In the genomic region with DNA sequence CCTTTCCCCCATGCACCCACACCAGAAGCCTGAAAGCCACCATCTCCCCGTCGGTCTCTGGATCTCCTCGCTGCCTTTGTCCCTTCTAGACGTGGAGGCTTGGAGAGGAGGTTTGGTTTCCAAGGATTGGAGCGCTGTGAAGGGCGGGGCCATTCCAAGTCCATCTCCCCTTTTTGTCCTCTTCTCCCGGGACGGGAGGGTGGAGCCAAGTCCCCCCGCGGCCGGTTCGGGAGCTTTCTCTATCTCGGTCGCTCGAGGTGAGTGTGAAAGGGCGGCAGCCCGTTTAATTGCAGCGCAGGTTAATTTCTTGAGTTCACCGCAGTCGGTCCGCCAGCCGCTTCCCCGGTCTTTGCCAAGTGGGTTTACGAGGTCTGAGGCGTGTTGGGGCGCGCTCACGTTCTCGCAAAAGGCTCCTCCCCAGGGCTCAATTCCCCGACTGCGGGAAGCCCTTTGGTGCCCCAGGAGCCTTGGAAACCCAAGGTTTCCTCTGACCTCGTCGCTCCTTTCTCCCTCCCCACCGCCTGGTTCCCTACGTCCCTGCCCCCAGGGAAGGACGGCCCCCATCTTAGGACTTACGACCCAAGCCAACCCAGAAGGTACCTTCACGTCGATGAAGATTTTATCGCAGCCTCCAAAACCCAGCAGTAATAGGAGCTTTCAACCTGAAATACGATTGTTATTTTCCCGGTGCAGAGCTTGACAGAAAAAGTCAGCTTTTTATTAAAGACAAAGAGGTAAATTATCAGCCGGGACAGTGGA, we compare ENCODE assay signal across 8 cellular contexts. TPM values are rescaled to one million over a fixed set of nuclear protein-coding genes. Genes with fewer than 3 reads are reported as not detected.
DNase-seq lines count a peak whose midpoint lies in the region; ATAC-seq, FAIRE-seq and TF ChIP-seq lines count a peak whose summit lies in the region.

No MANE protein-coding gene starts in this region.

- no peak overlapping the region for H3K14ac ChIP-seq in H1 (ENCODE audit: insufficient read length)

- no peak overlapping the region for H3K27ac Mint-ChIP-seq in T-helper 2 cell treated with Interferon-gamma antibody and Interleukin-4, amounts not matched to agents 5 μg/mL and 100 μg/mL, for 36 hours

- ATAC-seq in GM21786 (IDR thresholded peaks at IDR 0.05; ENCODE audit: unreplicated experiment) = no peak

- 0 out of 2 replicates have a peak overlapping the region, but pooled peaks have one; percentile 54 for H2AK5ac ChIP-seq in H1 (ENCODE audit: low read depth, low read length)

- peak overlapping the region; percentile 33 for H3K27ac ChIP-seq in ACC112 (ENCODE audit: low read depth, low read length)
- peak overlapping the region; percentile 84 for H3K27ac ChIP-seq in H1 (ENCODE audit: low read depth, low read length)
- peak overlapping the region; percentile 86 for H3K27ac ChIP-seq in muscle layer of duodenum (ENCODE audit: low read length)

- H3K4me1 Mint-ChIP-seq in T-helper 2 cell treated with Interferon-gamma antibody and Interleukin-4, amounts not matched to agents 5 μg/mL and 100 μg/mL, for 36 hours (ENCODE audit: low read depth) = peaks cover 9% of the 10 kb centered on the region

- H2AFZ ChIP-seq in ACC112 (ENCODE audit: low read length, unreplicated experiment) = peak overlapping the region; percentile 61
- 0 out of 2 replicates have a peak overlapping the region, but pooled peaks have one; percentile 56 for H2AFZ ChIP-seq in H1 (ENCODE audit: low read length)

- peak overlapping the region; percentile 98 for H2BK5ac ChIP-seq in H1 (ENCODE audit: low read depth, low read length)

- no peaks in the 10 kb centered on the region for H4K20me1 ChIP-seq in H1 (replicated peaks in 1 of 2; ENCODE audit: control insufficient read depth in 1 of 2, insufficient read depth in 2 of 2, low read length in 2 of 2)

- H3K9ac ChIP-seq in H1 (replicated peaks in 1 of 4; ENCODE audit: extremely low read depth in 1 of 4, low read depth in 3 of 4, low read length in 3 of 4) = peak overlapping the region; percentile 79 to 84 (median 81)

- H4K8ac ChIP-seq in H1 (ENCODE audit: extremely low read depth, insufficient read depth, low read length) = peak overlapping the region; percentile 75; the same call in 1 of the 2 replicates

- H2BK15ac ChIP-seq in H1 (ENCODE audit: low read length) = peak overlapping the region; percentile 67; the same call in 1 of the 2 replicates

- H3K36me3 Mint-ChIP-seq in T-helper 2 cell treated with Interferon-gamma antibody and Interleukin-4, amounts not matched to agents 5 μg/mL and 100 μg/mL, for 36 hours (ENCODE audit: low read depth) = no peaks in the 10 kb centered on the region

- FAIRE-seq in H1 (lab: Jason Lieb, UNC) = peak; percentile 39

- no peaks in the 10 kb centered on the region for H3K9me3 ChIP-seq in H1 (ENCODE audit: insufficient read depth in 2 of 2, low read depth in 1 of 2, low read length in 1 of 2)
- no peaks in the 10 kb centered on the region for H3K9me3 ChIP-seq in muscle layer of duodenum (ENCODE audit: control insufficient read depth in 1 of 2, low read length in 2 of 2)

- peak overlapping the region; percentile 91 for H3K4me3 ChIP-seq in ACC112 (ENCODE audit: low read depth, low read length)
- peak overlapping the region; percentile 77 to 98 (median 87) for H3K4me3 ChIP-seq in H1 (ENCODE audit: extremely low read depth in 1 of 4, insufficient read depth in 2 of 4, low read depth in 3 of 4, low read length in 4 of 4)
- peak overlapping the region; percentile 77 to 92 for H3K4me3 ChIP-seq in muscle layer of duodenum (ENCODE audit: low read depth in 1 of 2, low read length in 2 of 2)

- H2BK20ac ChIP-seq in H1 (ENCODE audit: low read length) = no peak overlapping the region

- peak overlapping the region; percentile 90 for H2BK12ac ChIP-seq in H1 (ENCODE audit: low read depth, low read length)

- H3K79me2 ChIP-seq in ACC112 (ENCODE audit: control insufficient read depth, insufficient read depth, low read length, unreplicated experiment) (peaks cover 27% of the 10 kb centered on the region), H1 (ENCODE audit: control insufficient read depth in 1 of 2, insufficient read depth in 2 of 2, low read length in 2 of 2) (peaks cover 11 to 58% of the 10 kb centered on the region in 2 experiments)

- peak overlapping the region; percentile 63 for H4K91ac ChIP-seq in H1 (replicated peaks; ENCODE audit: insufficient read length, low read length)

- peaks cover 64% of the 10 kb centered on the region for H3K27me3 Mint-ChIP-seq in T-helper 2 cell treated with Interferon-gamma antibody and Interleukin-4, amounts not matched to agents 5 μg/mL and 100 μg/mL, for 36 hours (ENCODE audit: low read depth)

- H3K4me3 Mint-ChIP-seq in T-helper 2 cell treated with Interferon-gamma antibody and Interleukin-4, amounts not matched to agents 5 μg/mL and 100 μg/mL, for 36 hours = no peak overlapping the region

- H3K23me2 ChIP-seq in H1 (ENCODE audit: low read depth, low read length) = peaks cover 16% of the 10 kb centered on the region

- peak; percentile 37 for DNase-seq in LHCN-M2 (ENCODE audit: low read depth)
- peak in 1 of 2 experiments; percentile 83 for DNase-seq in H1 (ENCODE audit: low read depth in 1 of 2, low spot score in 2 of 2)
- no peak for DNase-seq in NCI-H2029 (lab: John Stamatoyannopoulos, UW)
- DNase-seq in NCI-H446 treated with DMSO at 0.1 percent for 48 hours (lab: John Stamatoyannopoulos, UW) = no peak
- DNase-seq in T-helper 2 cell treated with Interferon-gamma antibody and Interleukin-4, amounts not matched to agents 5 μg/mL and 100 μg/mL, for 36 hours (ENCODE audit: low spot score) = no peak

- H3K23ac ChIP-seq in H1 (ENCODE audit: insufficient read length) = no peak overlapping the region

- peak overlapping the region; percentile 80 to 94 for H3K4me2 ChIP-seq in H1 (ENCODE audit: insufficient read depth in 1 of 2, low read depth in 2 of 2, low read length in 2 of 2)

- 0 out of 4 replicates have a peak, but pooled peaks of 1 of the 2 experiments have one; percentile 10 for TF ChIP-seq RAD21 in H1 (IDR thresholded peaks at IDR 0.05 in 1 of 2, conservative IDR thresholded peaks at IDR 0.05 in 1 of 2; ENCODE audit: low read depth in 2 of 2, low read length in 2 of 2)

- peak overlapping the region; percentile 69 for H3K56ac ChIP-seq in H1 (replicated peaks; ENCODE audit: insufficient read length, low read depth, low read length)

- H3K9me3 Mint-ChIP-seq in T-helper 2 cell treated with Interferon-gamma antibody and Interleukin-4, amounts not matched to agents 5 μg/mL and 100 μg/mL, for 36 hours = no peaks in the 10 kb centered on the region

- no peak for TF ChIP-seq EP300 in H1 (IDR thresholded peaks at IDR 0.05; ENCODE audit: borderline replicate concordance in 1 of 2, low read depth in 2 of 2, low read length in 2 of 2)

- H3K36me3 ChIP-seq in ACC112 (ENCODE audit: insufficient read depth, low read length) (no peaks in the 10 kb centered on the region), H1 (ENCODE audit: control insufficient read depth in 2 of 4, insufficient read depth in 4 of 4, low read length in 3 of 4) (no peaks in the 10 kb centered on the region; a peak in 1 of 8 replicates), muscle layer of duodenum (ENCODE audit: control insufficient read depth in 1 of 2, insufficient read depth in 2 of 2, low read length in 2 of 2) (no peaks in the 10 kb centered on the region)

- TF ChIP-seq POLR2A in H1 (IDR thresholded peaks at IDR 0.05; ENCODE audit: control extremely low read depth in 1 of 2, low read depth in 2 of 2, low read length in 2 of 2) = peak; percentile 56 to 74; a peak in 2 of 3 replicates

- H4K5ac ChIP-seq in H1 (ENCODE audit: insufficient read length, low read depth, low read length) = peak overlapping the region; percentile 90

- H2BK120ac ChIP-seq in H1 (replicated peaks; ENCODE audit: low read depth, low read length) = peak overlapping the region; percentile 26

- TF ChIP-seq CTCF in H1 (IDR thresholded peaks at IDR 0.05; ENCODE audit: control extremely low read depth in 1 of 3, insufficient read depth in 1 of 3, low read depth in 1 of 3, low read length in 3 of 3) = no peak

- CTCF ChIA-PET in H1 (lab: Charles Lee; ENCODE audit: partially characterized antibody) = interaction anchor here (1.1 to 1.6 kb wide), 2 partner anchors 10 to 62 kb away, joined by 3 read pairs; no protein-coding TSS in a partner anchor

- H3K18ac ChIP-seq in H1 (ENCODE audit: extremely low read depth, low read length) = peak overlapping the region; percentile 99

- POLR2A ChIA-PET in H1 (lab: Charles Lee; ENCODE audit: partially characterized antibody) = interaction anchor here (0.8 to 6.5 kb wide), 16 partner anchors 9 to 155 kb away, joined by 3 to 64 read pairs (median 4); no protein-coding TSS in a partner anchor

- H3K4ac ChIP-seq in H1 (replicated peaks; ENCODE audit: insufficient read length, low read depth, low read length) = peak overlapping the region; percentile 63

- 1% methylated on average over 37 of the region's 43 CpGs; no CpG with 5 or more reads in 1 of the 2 experiments for WGBS in H1 (ENCODE audit: extremely low coverage in 1 of 2, insufficient coverage in 1 of 2, insufficient read length in 1 of 2, insufficient replicate concordance in 2 of 2, low coverage in 1 of 2, low lambda C conversion rate in 2 of 2, missing lambda C conversion rate in 1 of 2), 2 experiments

- no peaks in the 10 kb centered on the region for H3K27me3 ChIP-seq in ACC112 (ENCODE audit: insufficient read depth, low read length)
- H3K27me3 ChIP-seq in H1 (replicated peaks in 1 of 4; ENCODE audit: control insufficient read depth in 3 of 4, extremely low read depth in 1 of 4, insufficient read depth in 3 of 4, low read length in 3 of 4) = no peaks in the 10 kb centered on the region
- no peaks in the 10 kb centered on the region for H3K27me3 ChIP-seq in muscle layer of duodenum (ENCODE audit: low read depth, low read length)

- peaks cover 19% of the 10 kb centered on the region for H3K4me1 ChIP-seq in ACC112 (ENCODE audit: control insufficient read depth, insufficient read depth, low read length, unreplicated experiment)
- no peaks in the 10 kb centered on the region for H3K4me1 ChIP-seq in H1 (replicated peaks in 1 of 4; ENCODE audit: control insufficient read depth in 3 of 4, insufficient read depth in 4 of 4, low read length in 3 of 4)
- H3K4me1 ChIP-seq in muscle layer of duodenum (ENCODE audit: control insufficient read depth in 1 of 2, insufficient read depth in 2 of 2, low read length in 2 of 2) = peaks cover 0 to 8% of the 10 kb centered on the region in 2 donors

- H3K79me1 ChIP-seq in H1 (ENCODE audit: low read depth, low read length) = no peaks in the 10 kb centered on the region

RNA-seq across cellular contexts. Expression of gene ZNF462, which starts 2.8 kb away (rescaled TPM):
- 11.3 and 14.6 TPM in 2 replicates for total RNA-seq in LHCN-M2 (2014; rRNA removed)
- polyA plus RNA-seq in LHCN-M2 (2012) = 4.4 TPM
- 154 and 163 TPM in 2 replicates for total RNA-seq in H1 (2021; fragmentation: NEBNext Ultra II Directional; extraction: Animal tissue kit (Norgen Biotek cat#: 25700))
- 27.6 and 30.0 TPM in 2 replicates for polyA plus RNA-seq in H1 (2011; rRNA removed)
- polyA plus RNA-seq in H1 (2011; cell fraction: cytosol; rRNA removed) = 19.4 TPM
- polyA plus RNA-seq in H1 (2011; cell fraction: nucleus; rRNA removed) = 68.7 TPM
- polyA plus RNA-seq in H1 (2012, experiment 1 of 2) = 38.1 to 50.1 TPM (median 44.2 TPM) in 4 replicates
- polyA plus RNA-seq in H1 (2012, experiment 2 of 2) = 2.1 TPM
- 32.5 TPM for polyA plus RNA-seq in H1 (2013, experiment 1 of 2)
- 27.3 TPM for polyA plus RNA-seq in H1 (2013, experiment 2 of 2)
- polyA minus RNA-seq in H1 (2011; rRNA and poly(A)+ RNA removed) = 160 and 209 TPM in 2 replicates
- polyA minus RNA-seq in H1 (2011; cell fraction: cytosol; rRNA and poly(A)+ RNA removed) = 116 TPM
- 263 TPM for polyA minus RNA-seq in H1 (2011; cell fraction: nucleus; rRNA and poly(A)+ RNA removed)

Comparison
In these comparisons a context has a peak if more than half of its experiments do, and no peak if none do; other contexts are left out.
1. H3K27ac ChIP-seq: peak in every context shown above with its lines; median percentile 86 in muscle layer of duodenum; 84 in H1; 33 in ACC112.